11 cellular contexts compared by ENCODE assay signal in the genomic region with DNA sequence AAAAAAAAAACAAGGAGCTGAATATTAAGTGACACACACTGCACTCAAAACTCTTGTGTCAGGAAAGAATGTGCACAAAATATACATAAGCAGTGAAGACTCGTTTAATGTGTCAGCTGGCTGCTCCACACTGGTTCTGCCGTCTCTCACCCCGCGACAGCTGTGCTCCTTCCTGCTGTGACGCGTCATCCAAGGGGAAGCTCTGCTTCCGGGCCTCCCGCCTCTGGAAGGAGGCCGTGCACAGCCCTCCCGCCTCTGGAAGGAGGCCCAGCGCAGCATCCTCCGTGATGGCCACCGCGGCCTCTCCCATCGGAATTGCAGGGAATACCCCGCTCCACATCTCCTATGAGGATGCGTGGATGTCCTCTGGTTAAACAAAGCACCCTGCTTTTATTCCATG.
A peak's percentile ranks its signal among the peaks of the same experiment; 100 is the strongest.
DNase-seq lines count a peak whose midpoint lies in the region; ATAC-seq and TF ChIP-seq lines count a peak whose summit lies in the region.
"Had no signal": no experiment of that assay in that cellular context is flagged by ENCODE, and none has a peak within 500 bp of the region (broad histone marks: within the 10 kb centered on the region; RNA-seq: fewer than 3 reads in every experiment).

No MANE protein-coding gene starts in this region.

- H3K27me3 ChIP-seq in esophagus (ENCODE audit: control insufficient read depth in 1 of 2, insufficient read depth in 2 of 2, low read length in 2 of 2) (no peaks in the 10 kb centered on the region), upper lobe of right lung (no peaks in the 10 kb centered on the region)

- WGBS in esophagus, 2 donors, result 52 to 54% methylated on average over 17 of the region's 17 CpGs

- intact Hi-C loops in upper lobe of right lung (cut with DNase I), result no loop called here

- no peak overlapping the region for H3K4me3 ChIP-seq in esophagus (ENCODE audit: low read depth in 1 of 2, low read length in 2 of 2)
- no peak overlapping the region for H3K4me3 ChIP-seq in upper lobe of right lung

- no peaks in the 10 kb centered on the region for H3K9me3 ChIP-seq in esophagus (ENCODE audit: control insufficient read depth in 2 of 2, insufficient read depth in 1 of 2, low read depth in 1 of 2, low read length in 1 of 2)
- no peaks in the 10 kb centered on the region for H3K9me3 ChIP-seq in upper lobe of right lung

- H3K36me3 ChIP-seq in esophagus (ENCODE audit: control insufficient read depth in 2 of 2, insufficient read depth in 2 of 2, low read length in 1 of 2), result no peaks in the 10 kb centered on the region
- H3K36me3 ChIP-seq in upper lobe of right lung, result no peaks in the 10 kb centered on the region

- TF ChIP-seq CTCF in upper lobe of right lung (IDR thresholded peaks at IDR 0.05), result no peak

- ATAC-seq in upper lobe of right lung (peak; percentile 77), GM19452 (IDR thresholded peaks at IDR 0.05; ENCODE audit: unreplicated experiment) (no peak), HG02852 (IDR thresholded peaks at IDR 0.05; ENCODE audit: unreplicated experiment) (no peak)

- peak; percentile 3 for DNase-seq in NCI-H82 (lab: John Stamatoyannopoulos, UW)
- no peak for DNase-seq in NCI-H82 treated with DMSO at 0.1 percent for 48 hours (lab: John Stamatoyannopoulos, UW; ENCODE audit: unreplicated experiment)
- DNase-seq in midbrain (lab: John Stamatoyannopoulos, UW), result peak; percentile 27
- no peak for DNase-seq in upper lobe of right lung
- DNase-seq in NCI-H146 treated with DMSO at 0.1 percent for 48 hours (lab: John Stamatoyannopoulos, UW; ENCODE audit: unreplicated experiment), result no peak
- DNase-seq: activated B cell treated with CpG ODN at 0.5 μM for 24 hours, AML-193, amniotic stem cell had no signal

- H3K27ac ChIP-seq in esophagus (ENCODE audit: low read depth in 2 of 2, low read length in 1 of 2), result peak overlapping the region; percentile 23 to 51
- no peak overlapping the region for H3K27ac ChIP-seq in upper lobe of right lung

- H3K4me1 ChIP-seq in esophagus (ENCODE audit: control insufficient read depth in 2 of 2, insufficient read depth in 2 of 2, low read length in 1 of 2) (peaks cover 10 to 20% of the 10 kb centered on the region in 2 donors), upper lobe of right lung (peaks cover 41% of the 10 kb centered on the region)

Comparison
In these comparisons a context has a peak if more than half of its experiments do, and no peak if none do; other contexts are left out.
1. DNase-seq: peak in NCI-H82 (single experiment) and midbrain (single experiment); none in NCI-H82 treated with DMSO at 0.1 percent for 48 hours (single experiment), upper lobe of right lung (single experiment) and NCI-H146 treated with DMSO at 0.1 percent for 48 hours (single experiment).